ENCODE assay signal across 19 cellular contexts in genomic region chr18:50092250-50092780, GRCh38.
DNase-seq lines count a peak whose midpoint lies in the region; ATAC-seq and TF ChIP-seq lines count a peak whose summit lies in the region.
"Had no signal": no experiment of that assay in that cellular context is flagged by ENCODE, and none has a peak within 500 bp of the region (broad histone marks: within the 10 kb centered on the region; RNA-seq: fewer than 3 reads in every experiment).

No MANE protein-coding gene starts in this region.

- H3K9me2 ChIP-seq in GM23338 (ENCODE audit: insufficient read depth) = peaks cover 13% of the 10 kb centered on the region

- peak overlapping the region; percentile 49; the same call in 1 of the 2 replicates for H2AFZ ChIP-seq in GM23338

- peaks cover 35% of the 10 kb centered on the region for H3K4me1 ChIP-seq in GM23338 (ENCODE audit: insufficient read depth)
- H3K4me1 ChIP-seq: esophagus muscularis mucosa, left lung had no signal

- H3K79me2 ChIP-seq in GM23338 (replicated peaks; ENCODE audit: insufficient read depth) = no peaks in the 10 kb centered on the region

- TF ChIP-seq CTCF in GM23338 (conservative IDR thresholded peaks at IDR 0.05; ENCODE audit: low read depth in 2 of 2) (no peak), progenitor cell of endocrine pancreas (IDR thresholded peaks at IDR 0.05; ENCODE audit: unreplicated experiment) (no peak)

- no peaks in the 10 kb centered on the region for H3F3A ChIP-seq in GM23338 (replicated peaks; ENCODE audit: low read depth)

- H3K27me3 ChIP-seq in GM23338 (ENCODE audit: insufficient read depth) = no peaks in the 10 kb centered on the region
- H3K27me3 ChIP-seq: esophagus muscularis mucosa had no signal

- H3K36me3 Mint-ChIP-seq in GM23338 (ENCODE audit: low read depth) (no peaks in the 10 kb centered on the region), progenitor cell of endocrine pancreas (ENCODE audit: insufficient read depth) (no peaks in the 10 kb centered on the region)

- H3K27ac ChIP-seq in GM23338 (ENCODE audit: low read depth) = peak overlapping the region; percentile 75; the same call in 1 of the 2 replicates
- peak overlapping the region; percentile 94 for H3K27ac ChIP-seq in epithelial cell of prostate
- H3K27ac ChIP-seq: esophagus muscularis mucosa, left lung had no signal

- H3K27ac Mint-ChIP-seq in GM23338 = no peak overlapping the region
- peak overlapping the region; percentile 38 for H3K27ac Mint-ChIP-seq in progenitor cell of endocrine pancreas
- H3K27ac Mint-ChIP-seq: activated CD4-positive, alpha-beta T cell treated with anti-CD3 and anti-CD28 coated beads, Interleukin-2, amount 10 ng/mL, durations not matched to agents 7 days and 5 days had no signal

- H3K4me2 ChIP-seq in GM23338 = peak overlapping the region; percentile 67

- H3K4me3 Mint-ChIP-seq in GM23338 (no peak overlapping the region), progenitor cell of endocrine pancreas (ENCODE audit: low read depth) (no peak overlapping the region)
- H3K4me3 Mint-ChIP-seq: activated CD4-positive, alpha-beta T cell treated with anti-CD3 and anti-CD28 coated beads, Interleukin-2, amount 10 ng/mL, durations not matched to agents 7 days and 5 days had no signal

- peaks cover 6% of the 10 kb centered on the region for H3K27me3 Mint-ChIP-seq in GM23338 (ENCODE audit: insufficient read depth, low read depth, poor library complexity)
- no peaks in the 10 kb centered on the region for H3K27me3 Mint-ChIP-seq in progenitor cell of endocrine pancreas

- H3K4me3 ChIP-seq in GM23338 = peak overlapping the region; percentile 32
- H3K4me3 ChIP-seq: esophagus muscularis mucosa, left lung had no signal

- H3K9me3 Mint-ChIP-seq in GM23338 (no peaks in the 10 kb centered on the region), progenitor cell of endocrine pancreas (ENCODE audit: low read depth) (no peaks in the 10 kb centered on the region)
- H3K9me3 Mint-ChIP-seq: activated CD4-positive, alpha-beta T cell treated with anti-CD3 and anti-CD28 coated beads, Interleukin-2, amount 10 ng/mL, durations not matched to agents 7 days and 5 days had no signal

- H4K20me1 ChIP-seq in GM23338 (replicated peaks; ENCODE audit: insufficient read depth) = no peaks in the 10 kb centered on the region

- peak; percentile 93 for ATAC-seq in GM23338
- ATAC-seq: left lung had no signal

- no peaks in the 10 kb centered on the region for H3K36me3 ChIP-seq in GM23338 (ENCODE audit: insufficient read depth)
- H3K36me3 ChIP-seq: esophagus muscularis mucosa, left lung had no signal

- H3K4me1 Mint-ChIP-seq in GM23338 = peaks cover 40% of the 10 kb centered on the region
- H3K4me1 Mint-ChIP-seq in progenitor cell of endocrine pancreas (ENCODE audit: low read depth) = peaks cover 26% of the 10 kb centered on the region
- H3K4me1 Mint-ChIP-seq: activated CD4-positive, alpha-beta T cell treated with anti-CD3 and anti-CD28 coated beads, Interleukin-2, amount 10 ng/mL, durations not matched to agents 7 days and 5 days had no signal

- DNase-seq in GM23338 (ENCODE audit: low spot score) = peak; percentile 41
- DNase-seq in NCI-H69 (lab: John Stamatoyannopoulos, UW) = peak; percentile 94
- DNase-seq in epithelial cell of prostate (ENCODE audit: low read depth, low spot score) = no peak
- no peak for DNase-seq in progenitor cell of endocrine pancreas (ENCODE audit: low spot score, unreplicated experiment)
- no peak for DNase-seq in SIG-M5 (lab: John Stamatoyannopoulos, UW)
- no peak for DNase-seq in NAMALWA (ENCODE audit: low spot score)
- DNase-seq in Ammon's horn (ENCODE audit: low spot score) = no peak
- DNase-seq: activated CD4-positive, alpha-beta T cell treated with anti-CD3 and anti-CD28 coated beads, Interleukin-2, amount 10 ng/mL, durations not matched to agents 7 days and 5 days; activated gamma-delta T cell; amniotic stem cell; Caco-2; central memory CD4-positive, alpha-beta T cell; effector CD4-positive, alpha-beta T cell; GOT3; Kasumi-1; left lung; NCI-H1092 treated with DMSO at 0.1 percent for 48 hours; nucleus accumbens had no signal

TF ChIP-seq in GM23338, 12 proteins besides CTCF, POLR2A, EP300 and RAD21 (continues in another document):
- TF ChIP-seq ZNF462 (CRISPR knock-in tag; IDR thresholded peaks at IDR 0.05) = no peak
- no peak for TF ChIP-seq CREB1 (CRISPR knock-in tag; IDR thresholded peaks at IDR 0.05; ENCODE audit: low read depth)
- no peak for TF ChIP-seq STAT1 (IDR thresholded peaks at IDR 0.05; ENCODE audit: unreplicated experiment)
- TF ChIP-seq REST (IDR thresholded peaks at IDR 0.05; ENCODE audit: unreplicated experiment) = no peak

Comparison
In these comparisons a context has a peak if more than half of its experiments do, and no peak if none do; other contexts are left out.
1. DNase-seq: peak in GM23338 (single experiment) and NCI-H69 (single experiment); none in epithelial cell of prostate (single experiment), progenitor cell of endocrine pancreas (single experiment), SIG-M5 (single experiment), NAMALWA (single experiment) and Ammon's horn (single experiment).